ENCODE assay signal across 8 cellular contexts in genomic region chr7:139231513-139232376, GRCh38. TPM values are rescaled to one million over a fixed set of nuclear protein-coding genes. Genes with fewer than 3 reads are reported as not detected.
DNase-seq lines count a peak whose midpoint lies in the region; ATAC-seq and TF ChIP-seq lines count a peak whose summit lies in the region.

No MANE protein-coding gene starts in this region.

- DNase-seq in KBM-7: peak; percentile 47
- peak; percentile 43 for DNase-seq in activated CD4-positive, alpha-beta T cell treated with anti-CD3 and anti-CD28 coated beads for 48 hours
- DNase-seq in dorsolateral prefrontal cortex: peak in 8 of 10 donors; percentile 16 to 51 (median 32)
- DNase-seq in memory B cell (ENCODE audit: low spot score in 2 of 2): peak; percentile 15 to 44
- no peak for DNase-seq in ureter (ENCODE audit: low spot score)

- H3K4me3 Mint-ChIP-seq in memory B cell: peak overlapping the region; percentile 100
- H3K4me3 Mint-ChIP-seq in stimulated activated memory B cell treated with anti-CD40 and anti-IgM and Interleukin-4, amounts not matched to agents 10 μg/mL and 1 μg/mL and 100 μg/mL, for 72 hours: peak overlapping the region; percentile 93

- intact Hi-C loops in dorsolateral prefrontal cortex (cut with DNase I): loop anchor here (1.0 to 10.0 kb wide), 3 partner anchors 98 to 123 kb away; partner anchors contain the start of genes FMC1 (in 1 of the 2) and LUC7L2 (in 1 of the 2)

- H3K4me3 ChIP-seq in GM08714 (ENCODE audit: low read length) (peak overlapping the region; percentile 94), dorsolateral prefrontal cortex (peak overlapping the region; percentile 75 to 99 (median 95))

- peak overlapping the region; percentile 79 to 100 (median 96) for H3K27ac ChIP-seq in dorsolateral prefrontal cortex

- no peaks in the 10 kb centered on the region for H3K9me3 Mint-ChIP-seq in memory B cell
- no peaks in the 10 kb centered on the region for H3K9me3 Mint-ChIP-seq in stimulated activated memory B cell treated with anti-CD40 and anti-IgM and Interleukin-4, amounts not matched to agents 10 μg/mL and 1 μg/mL and 100 μg/mL, for 72 hours

- peak overlapping the region; percentile 97 for H3K27ac Mint-ChIP-seq in memory B cell
- H3K27ac Mint-ChIP-seq in stimulated activated memory B cell treated with anti-CD40 and anti-IgM and Interleukin-4, amounts not matched to agents 10 μg/mL and 1 μg/mL and 100 μg/mL, for 72 hours: peak overlapping the region; percentile 83

- peaks cover 12% of the 10 kb centered on the region for H3K4me1 Mint-ChIP-seq in memory B cell
- H3K4me1 Mint-ChIP-seq in stimulated activated memory B cell treated with anti-CD40 and anti-IgM and Interleukin-4, amounts not matched to agents 10 μg/mL and 1 μg/mL and 100 μg/mL, for 72 hours: peaks cover 25% of the 10 kb centered on the region

- TF ChIP-seq CTCF in dorsolateral prefrontal cortex (IDR thresholded peaks at IDR 0.05 in 54 of 56, conservative IDR thresholded peaks at IDR 0.05 in 2 of 56; ENCODE audit: low read depth in 1 of 56, partially characterized antibody in 56 of 56): no peak

- H3K27me3 Mint-ChIP-seq in memory B cell: no peaks in the 10 kb centered on the region
- H3K27me3 Mint-ChIP-seq in stimulated activated memory B cell treated with anti-CD40 and anti-IgM and Interleukin-4, amounts not matched to agents 10 μg/mL and 1 μg/mL and 100 μg/mL, for 72 hours: no peaks in the 10 kb centered on the region

- in situ Hi-C loops in KBM-7 (cut with MboI; ENCODE audit: low pct_unique_long_range_greater_than_20kb, low sequenced_read_pairs): no loop called here

- ATAC-seq in GM21717 (IDR thresholded peaks at IDR 0.05; ENCODE audit: unreplicated experiment) (peak; percentile 33), memory B cell (ENCODE audit: low read depth) (peak; percentile 16)
- peak; percentile 2 for ATAC-seq in stimulated activated memory B cell treated with anti-CD40 and anti-IgM and Interleukin-4, amounts not matched to agents 10 μg/mL and 1 μg/mL and 100 μg/mL, for 72 hours

- no peaks in the 10 kb centered on the region for H3K27me3 ChIP-seq in dorsolateral prefrontal cortex

- H3K36me3 Mint-ChIP-seq in memory B cell: peaks cover under 1% of the 10 kb centered on the region
- peaks cover 5% of the 10 kb centered on the region for H3K36me3 Mint-ChIP-seq in stimulated activated memory B cell treated with anti-CD40 and anti-IgM and Interleukin-4, amounts not matched to agents 10 μg/mL and 1 μg/mL and 100 μg/mL, for 72 hours

RNA-seq across cellular contexts. Expression of gene UBN2, which starts 0.7 kb away (rescaled TPM):
- total RNA-seq in dorsolateral prefrontal cortex (10 to 100 TPM; 40.4 to 73.9 (median 54.8) TPM), ureter (36.1 TPM)
